In genomic region chr1:16122916-16123315, GRCh38 we compare ENCODE assay signal across 1 cellular context.
TF ChIP-seq lines count a peak whose summit lies in the region.

No MANE protein-coding gene starts in this region.

TF ChIP-seq in K562, 482 proteins besides CTCF, POLR2A, EP300 and RAD21 (continued from another document and continues in another):
- TF ChIP-seq MLLT1 (IDR thresholded peaks at IDR 0.05) (peak in 1 of 2 experiments; percentile 86; a peak in 2 of 4 replicates), XRCC5 (IDR thresholded peaks at IDR 0.05; ENCODE audit: low read depth, low read length) (no peak), DNMT1 (IDR thresholded peaks at IDR 0.05) (no peak), GTF3C2 (IDR thresholded peaks at IDR 0.05; ENCODE audit: borderline replicate concordance, extremely low read depth, insufficient read length) (no peak), CCNT2 (IDR thresholded peaks at IDR 0.05; ENCODE audit: borderline replicate concordance, extremely low read depth, insufficient read length, low read depth, low read length) (no peak), ATF7 (IDR thresholded peaks at IDR 0.05) (0 out of 2 replicates have a peak, but pooled peaks have one; percentile 53), BRD4 (IDR thresholded peaks at IDR 0.05) (no peak), NFXL1 (CRISPR knock-in tag; IDR thresholded peaks at IDR 0.05) (no peak), ZNF23 (CRISPR knock-in tag; IDR thresholded peaks at IDR 0.05) (no peak), HNRNPUL1 (IDR thresholded peaks at IDR 0.05; ENCODE audit: low read length) (no peak), E2F6 (IDR thresholded peaks at IDR 0.05; ENCODE audit: borderline replicate concordance in 1 of 2, extremely low read depth in 1 of 2, insufficient read depth in 1 of 2, insufficient read length in 1 of 2, low read depth in 1 of 2, low read length in 1 of 2, poor library complexity in 1 of 2, severe bottlenecking in 1 of 2) (peak in 1 of 2 experiments; percentile 22), JUN (IDR thresholded peaks at IDR 0.05; ENCODE audit: borderline replicate concordance, low read depth, low read length) (no peak), JUN (CRISPR knock-in tag; IDR thresholded peaks at IDR 0.05; ENCODE audit: borderline replicate concordance) (no peak), NFATC3 (IDR thresholded peaks at IDR 0.05) (no peak), CREB1 (IDR thresholded peaks at IDR 0.05) (no peak), CREB1 (CRISPR knock-in tag; IDR thresholded peaks at IDR 0.05) (0 out of 2 replicates have a peak, but pooled peaks have one; percentile 6), TFAP4 (CRISPR knock-in tag; IDR thresholded peaks at IDR 0.05; ENCODE audit: borderline replicate concordance) (peak; percentile 44; the same call in 1 of the 2 replicates), CEBPB (tag; IDR thresholded peaks at IDR 0.05) (peak; percentile 92), SMARCE1 (IDR thresholded peaks at IDR 0.05) (0 out of 2 replicates have a peak, but pooled peaks have one; percentile 48), PURB (CRISPR knock-in tag; IDR thresholded peaks at IDR 0.05; ENCODE audit: low read depth) (no peak), KLF13 (tag; IDR thresholded peaks at IDR 0.05; ENCODE audit: borderline replicate concordance, low read depth) (no peak), NCOA2 (IDR thresholded peaks at IDR 0.05; ENCODE audit: partially characterized antibody in 2 of 2) (no peak), EGR1 (conservative IDR thresholded peaks at IDR 0.05) (peak; percentile 94), THRAP3 (IDR thresholded peaks at IDR 0.05; ENCODE audit: borderline replicate concordance) (no peak), MAX (CRISPR knock-in tag; IDR thresholded peaks at IDR 0.05) (peak; percentile 50; the same call in 1 of the 2 replicates), MNT (conservative IDR thresholded peaks at IDR 0.05) (0 out of 4 replicates have a peak, but pooled peaks of 1 of the 2 experiments have one; percentile 23), TSHZ1 (CRISPR knock-in tag; IDR thresholded peaks at IDR 0.05) (no peak), ZBTB43 (CRISPR knock-in tag; IDR thresholded peaks at IDR 0.05) (0 out of 2 replicates have a peak, but pooled peaks have one; percentile 45), HDAC3 (IDR thresholded peaks at IDR 0.05; ENCODE audit: borderline replicate concordance, partially characterized antibody) (no peak), ESRRA (IDR thresholded peaks at IDR 0.05; ENCODE audit: borderline replicate concordance, low read depth) (peak; percentile 79; the same call in 1 of the 2 replicates), AFF1 (IDR thresholded peaks at IDR 0.05; ENCODE audit: low read depth in 1 of 2, partially characterized antibody in 2 of 2) (no peak), PTBP1 (IDR thresholded peaks at IDR 0.05; ENCODE audit: low read depth, low read length) (0 out of 2 replicates have a peak, but pooled peaks have one; percentile 11), VEZF1 (CRISPR knock-in tag; IDR thresholded peaks at IDR 0.05) (0 out of 2 replicates have a peak, but pooled peaks have one; percentile 15), FOS (IDR thresholded peaks at IDR 0.05; ENCODE audit: extremely low read depth, insufficient read length) (no peak), RBM22 (IDR thresholded peaks at IDR 0.05; ENCODE audit: low read depth, low read length, poor library complexity, severe bottlenecking) (no peak), ARID3B (CRISPR knock-in tag; IDR thresholded peaks at IDR 0.05; ENCODE audit: borderline replicate concordance) (no peak), BHLHE40 (IDR thresholded peaks at IDR 0.05; ENCODE audit: low read length) (peak; percentile 34; the same call in 1 of the 2 replicates)
